35 cellular contexts compared by ENCODE assay signal in the genomic region with DNA sequence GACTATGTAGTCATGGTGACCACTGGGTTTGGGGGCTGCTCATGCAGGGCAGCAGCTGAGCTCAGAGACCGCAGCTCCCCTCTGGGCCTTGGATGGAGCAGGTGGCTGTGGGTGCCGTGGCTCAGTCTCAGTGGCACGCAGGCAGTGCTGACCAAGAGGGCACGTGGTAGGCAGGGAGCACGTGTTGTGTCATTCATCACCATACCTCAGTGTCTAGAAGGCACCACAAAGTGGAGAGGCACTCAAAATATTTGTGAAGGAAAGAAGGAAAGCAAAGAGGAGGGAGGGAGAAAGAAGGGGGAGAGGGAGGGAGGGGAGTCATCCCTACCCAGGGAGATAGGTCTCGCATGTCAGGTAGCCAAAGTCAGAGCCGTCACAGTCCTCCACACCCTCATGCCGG.
"Had no signal": no experiment of that assay in that cellular context is flagged by ENCODE, and none has a peak within 500 bp of the region (broad histone marks: within the 10 kb centered on the region; RNA-seq: fewer than 3 reads in every experiment).

No MANE protein-coding gene starts in this region.

- ATAC-seq: activated CD4-positive, alpha-beta T cell treated with anti-CD3 and anti-CD28 coated beads for 36 hours; activated CD8-positive, alpha-beta memory T cell treated with anti-CD3 and anti-CD28 coated beads, Interleukin-2, amount 10 ng/mL, durations not matched to agents 7 days and 5 days; activated T-cell treated with anti-CD3 and anti-CD28 coated beads, Interleukin-2, amount 50 U/mL, for 72 hours; activated T-helper 17 cell treated with anti-CD3 and anti-CD28 coated beads, Interleukin-2, amount 50 U/mL, for 72 hours; Right ventricle myocardium inferior; SK-N-SH treated with all-trans-retinoic acid at 6 μM for 48 hours; T-cell had no signal

- H3K27me3 Mint-ChIP-seq: activated CD4-positive, alpha-beta T cell treated with anti-CD3 and anti-CD28 coated beads for 36 hours; activated CD4-positive, alpha-beta T cell treated with anti-CD3 and anti-CD28 coated beads, Interleukin-2, amount 10 ng/mL, durations not matched to agents 7 days and 5 days; activated CD8-positive, alpha-beta memory T cell treated with anti-CD3 and anti-CD28 coated beads, Interleukin-2, amount 10 ng/mL, durations not matched to agents 7 days and 5 days; activated naive CD8-positive, alpha-beta T cell treated with anti-CD3 and anti-CD28 coated beads for 36 hours; activated T-helper 17 cell treated with anti-CD3 and anti-CD28 coated beads, Interleukin-2, amount 50 U/mL, for 72 hours; T-cell had no signal

- H3K4me1 Mint-ChIP-seq: activated CD4-positive, alpha-beta T cell treated with anti-CD3 and anti-CD28 coated beads for 36 hours; activated naive CD8-positive, alpha-beta T cell treated with anti-CD3 and anti-CD28 coated beads for 36 hours; activated T-helper 17 cell treated with anti-CD3 and anti-CD28 coated beads, Interleukin-2, amount 50 U/mL, for 72 hours had no signal

- H3K36me3 Mint-ChIP-seq: activated naive CD8-positive, alpha-beta T cell treated with anti-CD3 and anti-CD28 coated beads for 36 hours had no signal

- H3K27ac ChIP-seq: brain microvascular endothelial cell, KMS-11, PC-9, RWPE1 had no signal

- H3K9me3 Mint-ChIP-seq: activated naive CD8-positive, alpha-beta T cell treated with anti-CD3 and anti-CD28 coated beads for 36 hours; activated T-cell treated with anti-CD3 and anti-CD28 coated beads, Interleukin-2, amount 50 U/mL, for 72 hours; activated T-helper 17 cell treated with anti-CD3 and anti-CD28 coated beads, Interleukin-2, amount 50 U/mL, for 72 hours had no signal

- H2AFZ ChIP-seq: PC-9 had no signal

- H3K4me3 Mint-ChIP-seq: activated CD4-positive, alpha-beta T cell treated with anti-CD3 and anti-CD28 coated beads for 36 hours; activated CD4-positive, alpha-beta T cell treated with anti-CD3 and anti-CD28 coated beads, Interleukin-2, amount 10 ng/mL, durations not matched to agents 7 days and 5 days; activated CD8-positive, alpha-beta memory T cell treated with anti-CD3 and anti-CD28 coated beads, Interleukin-2, amount 10 ng/mL, durations not matched to agents 7 days and 5 days; activated naive CD8-positive, alpha-beta T cell treated with anti-CD3 and anti-CD28 coated beads for 36 hours; activated T-cell treated with anti-CD3 and anti-CD28 coated beads, Interleukin-2, amount 50 U/mL, for 72 hours; activated T-helper 17 cell treated with anti-CD3 and anti-CD28 coated beads, Interleukin-2, amount 50 U/mL, for 72 hours; T-cell; T-helper 2 cell treated with Interferon-gamma antibody and Interleukin-4, amounts not matched to agents 5 μg/mL and 100 μg/mL, for 36 hours had no signal

- H3K4me2 ChIP-seq: KMS-11, PC-9 had no signal

- H3K4me3 ChIP-seq: PC-9 had no signal

- H3K27me3 ChIP-seq: brain microvascular endothelial cell had no signal

- DNase-seq: activated CD4-positive, alpha-beta T cell treated with anti-CD3 and anti-CD28 coated beads for 36 hours; activated CD4-positive, alpha-beta T cell treated with anti-CD3 and anti-CD28 coated beads, Interleukin-2, amount 10 ng/mL, durations not matched to agents 7 days and 5 days; activated CD4-positive, alpha-beta T cell treated with anti-CD3 and anti-CD28 coated beads, Interleukin-2, amount 50 U/mL, for 48 hours; activated CD8-positive, alpha-beta memory T cell treated with anti-CD3 and anti-CD28 coated beads, Interleukin-2, amount 10 ng/mL, durations not matched to agents 7 days and 5 days; activated effector memory CD4-positive, alpha-beta T cell treated with anti-CD3 and anti-CD28 coated beads, Interleukin-2, amount 50 U/mL, for 16 hours; activated naive CD4-positive, alpha-beta T cell; activated naive CD4-positive, alpha-beta T cell treated with anti-CD3 and anti-CD28 coated beads, Interleukin-2, amount 50 U/mL, for 16 hours; activated naive CD8-positive, alpha-beta T cell treated with anti-CD3 and anti-CD28 coated beads for 36 hours; activated T-cell treated with anti-CD3 and anti-CD28 coated beads, Interleukin-2, amount 50 U/mL, for 1 hour; activated T-cell treated with anti-CD3 and anti-CD28 coated beads, Interleukin-2, amount 50 U/mL, for 72 hours; amniotic stem cell; aorta; brain microvascular endothelial cell; central memory CD4-positive, alpha-beta T cell; MM.1S; MV-4-11; NCI-H1092; NCI-H1436 treated with DMSO at 0.1 percent for 48 hours; NCI-H1694 treated with DMSO at 0.1 percent for 48 hours; NCI-H2029; NCI-H345; NCI-H510A; NCI-H526; NCI-H748 treated with DMSO at 0.1 percent for 48 hours; PC-9; SIG-M5; T-cell had no signal

- H3K9ac ChIP-seq: KMS-11 had no signal

- H3K27ac Mint-ChIP-seq: activated CD4-positive, alpha-beta T cell treated with anti-CD3 and anti-CD28 coated beads for 36 hours; activated CD4-positive, alpha-beta T cell treated with anti-CD3 and anti-CD28 coated beads, Interleukin-2, amount 10 ng/mL, durations not matched to agents 7 days and 5 days; activated CD8-positive, alpha-beta memory T cell treated with anti-CD3 and anti-CD28 coated beads, Interleukin-2, amount 10 ng/mL, durations not matched to agents 7 days and 5 days; activated naive CD8-positive, alpha-beta T cell treated with anti-CD3 and anti-CD28 coated beads for 36 hours; activated T-cell treated with anti-CD3 and anti-CD28 coated beads, Interleukin-2, amount 50 U/mL, for 72 hours; T-cell; T-helper 2 cell treated with Interferon-gamma antibody and Interleukin-4, amounts not matched to agents 5 μg/mL and 100 μg/mL, for 36 hours had no signal

- H3K36me3 ChIP-seq: brain microvascular endothelial cell had no signal

- FAIRE-seq: RCC 7860, TTC549 had no signal
